Comparison of ENCODE assay signal across 23 cellular contexts in the genomic region with DNA sequence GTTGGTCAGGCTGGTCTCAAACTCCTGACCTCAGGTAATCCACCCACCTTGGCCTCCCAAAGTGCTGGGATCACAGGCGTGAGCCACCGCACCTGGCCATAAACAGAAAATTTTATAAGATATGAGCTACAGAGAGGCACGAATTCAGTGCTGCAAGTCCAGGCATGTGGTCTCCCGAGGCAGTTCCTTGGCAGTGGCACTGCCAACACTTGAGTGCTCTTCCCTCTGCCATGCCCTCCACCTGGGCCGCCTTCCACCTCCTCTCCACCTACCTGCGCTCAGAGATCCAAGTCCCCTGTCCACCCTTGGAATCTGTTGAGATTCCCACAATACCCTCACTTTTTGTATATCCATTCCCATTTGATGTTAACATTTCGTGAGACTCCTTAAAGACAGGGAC.
"Had no signal": no experiment of that assay in that cellular context is flagged by ENCODE, and none has a peak within 500 bp of the region (broad histone marks: within the 10 kb centered on the region; RNA-seq: fewer than 3 reads in every experiment).

No MANE protein-coding gene starts in this region.

- H3K9me3 Mint-ChIP-seq: activated CD4-positive, alpha-beta memory T cell treated with anti-CD3 and anti-CD28 coated beads for 36 hours; activated naive CD4-positive, alpha-beta T cell treated with anti-CD3 and anti-CD28 coated beads for 36 hours; activated naive CD8-positive, alpha-beta T cell treated with anti-CD3 and anti-CD28 coated beads, Interleukin-2, amount 10 ng/mL, durations not matched to agents 7 days and 5 days; activated T-cell treated with anti-CD3 and anti-CD28 coated beads, Interleukin-2, amount 50 U/mL, for 72 hours; natural killer cell; T-helper 1 cell treated with Interleukin-12 subunit alpha and Interleukin-12 subunit beta and Interleukin-4 antibody, amounts not matched to agents 30 μg/mL and 1 μg/mL, for 36 hours had no signal

- ATAC-seq: activated T-cell treated with anti-CD3 and anti-CD28 coated beads, Interleukin-2, amount 50 U/mL, for 72 hours; esophagus mucosa; natural killer cell; pancreas; right lobe of liver had no signal

- H3K4me3 ChIP-seq: pancreas, right lobe of liver, skin epidermis, testis, upper lobe of left lung had no signal

- H3K36me3 ChIP-seq: neutrophil, pancreas had no signal

- H3K36me3 Mint-ChIP-seq: activated naive CD8-positive, alpha-beta T cell treated with anti-CD3 and anti-CD28 coated beads, Interleukin-2, amount 10 ng/mL, durations not matched to agents 7 days and 5 days; natural killer cell had no signal

- DNase-seq: activated CD4-positive, alpha-beta memory T cell treated with anti-CD3 and anti-CD28 coated beads for 36 hours; activated CD4-positive, alpha-beta T cell treated with anti-CD3 and anti-CD28 coated beads for 4 hours; activated CD4-positive, CD25-positive, alpha-beta regulatory T cell; activated effector memory CD4-positive, alpha-beta T cell treated with Interleukin-2 at 50 U/mL for 16 hours; activated naive CD4-positive, alpha-beta T cell treated with anti-CD3 and anti-CD28 coated beads for 36 hours; activated naive CD8-positive, alpha-beta T cell treated with anti-CD3 and anti-CD28 coated beads, Interleukin-2, amount 10 ng/mL, durations not matched to agents 7 days and 5 days; activated T-cell treated with anti-CD3 and anti-CD28 coated beads, Interleukin-2, amount 50 U/mL, for 72 hours; amniotic stem cell; cortex of kidney; hippocampal formation; left ventricle myocardium superior; midbrain; natural killer cell; pancreas; right lobe of liver; stimulated activated CD4-positive, alpha-beta T cell treated with anti-CD3 and anti-CD28 coated beads, Interleukin-1b, Interleukin-23, amount 100 ng/mL, for 48 hours; stimulated activated naive CD4-positive, alpha-beta T cell; testis; upper lobe of left lung had no signal

- H3K4me3 Mint-ChIP-seq: activated CD4-positive, alpha-beta memory T cell treated with anti-CD3 and anti-CD28 coated beads for 36 hours; activated naive CD4-positive, alpha-beta T cell treated with anti-CD3 and anti-CD28 coated beads for 36 hours; activated naive CD8-positive, alpha-beta T cell treated with anti-CD3 and anti-CD28 coated beads, Interleukin-2, amount 10 ng/mL, durations not matched to agents 7 days and 5 days; activated T-cell treated with anti-CD3 and anti-CD28 coated beads, Interleukin-2, amount 50 U/mL, for 72 hours; natural killer cell; T-helper 1 cell treated with Interleukin-12 subunit alpha and Interleukin-12 subunit beta and Interleukin-4 antibody, amounts not matched to agents 30 μg/mL and 1 μg/mL, for 36 hours had no signal

- H3K27ac Mint-ChIP-seq: activated CD4-positive, alpha-beta memory T cell treated with anti-CD3 and anti-CD28 coated beads for 36 hours; activated naive CD4-positive, alpha-beta T cell treated with anti-CD3 and anti-CD28 coated beads for 36 hours; activated naive CD8-positive, alpha-beta T cell treated with anti-CD3 and anti-CD28 coated beads, Interleukin-2, amount 10 ng/mL, durations not matched to agents 7 days and 5 days; activated T-cell treated with anti-CD3 and anti-CD28 coated beads, Interleukin-2, amount 50 U/mL, for 72 hours; natural killer cell; T-helper 1 cell treated with Interleukin-12 subunit alpha and Interleukin-12 subunit beta and Interleukin-4 antibody, amounts not matched to agents 30 μg/mL and 1 μg/mL, for 36 hours had no signal

- H3K4me1 ChIP-seq: pancreas, right lobe of liver had no signal

- H3K27me3 ChIP-seq: pancreas, right lobe of liver, testis, upper lobe of left lung had no signal

- H3K27ac ChIP-seq: neutrophil, pancreas, right lobe of liver, testis, upper lobe of left lung had no signal

- H3K9me3 ChIP-seq: neutrophil, pancreas, right lobe of liver, testis, upper lobe of left lung had no signal

- H3K4me1 Mint-ChIP-seq: natural killer cell had no signal
